In genomic region chr6:50718058-50718457, GRCh38 we compare ENCODE assay signal across 1 cellular context.
A peak's percentile ranks its signal among the peaks of the same experiment; 100 is the strongest.
TF ChIP-seq lines count a peak whose summit lies in the region.

No MANE protein-coding gene starts in this region.

TF ChIP-seq in H1, 55 proteins besides CTCF, POLR2A, EP300 and RAD21:
- TF ChIP-seq SP1 (IDR thresholded peaks at IDR 0.05; ENCODE audit: low read depth, low read length) (peak; percentile 47; the same call in 1 of the 2 replicates), SIX5 (IDR thresholded peaks at IDR 0.05; ENCODE audit: low read depth, low read length) (no peak), CHD7 (IDR thresholded peaks at IDR 0.05; ENCODE audit: insufficient replicate concordance, low read length) (peak; percentile 38), TCF12 (IDR thresholded peaks at IDR 0.05; ENCODE audit: low read depth, low read length) (0 out of 2 replicates have a peak, but pooled peaks have one; percentile 44)
